ENCODE assay signal across 26 cellular contexts in genomic region chr15:60320365-60320764, GRCh38.
"Had no signal": no experiment of that assay in that cellular context is flagged by ENCODE, and none has a peak within 500 bp of the region (broad histone marks: within the 10 kb centered on the region; RNA-seq: fewer than 3 reads in every experiment).

No MANE protein-coding gene starts in this region.

- H3K36me3 ChIP-seq: left ventricle myocardium inferior, pancreas, prostate gland, tibial nerve, uterus had no signal

- H3K4me3 ChIP-seq: left ventricle myocardium inferior, lung, mucosa of descending colon, pancreas, prostate gland, skin epidermis, tibial nerve, uterus had no signal

- H3K9me3 Mint-ChIP-seq: immature natural killer cell; natural killer cell treated with Interleukin-12 subunit alpha and Interleukin-12 subunit beta and Interleukin-15 and Interleukin-18, amount 100 ng/mL, for 72 hours; type B pancreatic cell had no signal

- H3K27me3 ChIP-seq: tibial nerve had no signal

- H3K27ac ChIP-seq: left ventricle myocardium inferior, pancreas, prostate gland, skin epidermis, tibial nerve, uterus had no signal

- H3K4me1 Mint-ChIP-seq: immature natural killer cell had no signal

- H3K4me1 ChIP-seq: left ventricle myocardium inferior, pancreas, prostate gland, uterus had no signal

- DNase-seq: hypothalamus; immature natural killer cell; left ventricle myocardium inferior; midbrain; mucosa of descending colon; naive thymus-derived CD4-positive, alpha-beta T cell; nucleus accumbens; pancreas; posterior cingulate gyrus; retina; right cardiac atrium; stimulated activated CD4-positive, alpha-beta T cell treated with anti-CD3 and anti-CD28 coated beads, Interleukin-12 subunit alpha, Interleukin-12 subunit beta, amount 100 ng/mL, for 4 hours; stimulated activated CD4-positive, alpha-beta T cell treated with anti-CD3 and anti-CD28 coated beads, Interleukin-15, amount 100 ng/mL, for 24 hours; stimulated activated CD4-positive, alpha-beta T cell treated with anti-CD3 and anti-CD28 coated beads, Interleukin-2, amount 100 ng/mL, for 24 hours; stimulated activated CD4-positive, alpha-beta T cell treated with anti-CD3 and anti-CD28 coated beads, Interleukin-4, amount 100 ng/mL, for 1 hour; stimulated activated naive CD4-positive, alpha-beta T cell treated with Interleukin-2 at 50 U/mL for 16 hours; stimulated activated naive CD8-positive, alpha-beta T cell treated with anti-CD3 and anti-CD28 coated beads, Interleukin-15, amount 100 ng/mL, for 72 hours; substantia nigra; uterus had no signal

- ATAC-seq: mucosa of descending colon; naive thymus-derived CD4-positive, alpha-beta T cell; natural killer cell treated with Interleukin-12 subunit alpha and Interleukin-12 subunit beta and Interleukin-15 and Interleukin-18, amount 100 ng/mL, for 72 hours; pancreas; right cardiac atrium; sciatic nerve; stimulated activated naive CD8-positive, alpha-beta T cell treated with anti-CD3 and anti-CD28 coated beads, Interleukin-15, amount 100 ng/mL, for 72 hours had no signal

- H3K4me3 Mint-ChIP-seq: immature natural killer cell; naive thymus-derived CD4-positive, alpha-beta T cell; natural killer cell treated with Interleukin-12 subunit alpha and Interleukin-12 subunit beta and Interleukin-15 and Interleukin-18, amount 100 ng/mL, for 72 hours; stimulated activated naive CD8-positive, alpha-beta T cell treated with anti-CD3 and anti-CD28 coated beads, Interleukin-15, amount 100 ng/mL, for 72 hours; type B pancreatic cell had no signal

- H3K9me3 ChIP-seq: left ventricle myocardium inferior, mucosa of descending colon, pancreas, prostate gland, tibial nerve, uterus had no signal

- H3K27ac Mint-ChIP-seq: immature natural killer cell; naive thymus-derived CD4-positive, alpha-beta T cell; natural killer cell treated with Interleukin-12 subunit alpha and Interleukin-12 subunit beta and Interleukin-15 and Interleukin-18, amount 100 ng/mL, for 72 hours; stimulated activated naive CD8-positive, alpha-beta T cell treated with anti-CD3 and anti-CD28 coated beads, Interleukin-15, amount 100 ng/mL, for 72 hours; type B pancreatic cell had no signal

- H3K36me3 Mint-ChIP-seq: immature natural killer cell; naive thymus-derived CD4-positive, alpha-beta T cell; natural killer cell treated with Interleukin-12 subunit alpha and Interleukin-12 subunit beta and Interleukin-15 and Interleukin-18, amount 100 ng/mL, for 72 hours; type B pancreatic cell had no signal
